ENCODE assay signal across 1 cellular context in the genomic region with DNA sequence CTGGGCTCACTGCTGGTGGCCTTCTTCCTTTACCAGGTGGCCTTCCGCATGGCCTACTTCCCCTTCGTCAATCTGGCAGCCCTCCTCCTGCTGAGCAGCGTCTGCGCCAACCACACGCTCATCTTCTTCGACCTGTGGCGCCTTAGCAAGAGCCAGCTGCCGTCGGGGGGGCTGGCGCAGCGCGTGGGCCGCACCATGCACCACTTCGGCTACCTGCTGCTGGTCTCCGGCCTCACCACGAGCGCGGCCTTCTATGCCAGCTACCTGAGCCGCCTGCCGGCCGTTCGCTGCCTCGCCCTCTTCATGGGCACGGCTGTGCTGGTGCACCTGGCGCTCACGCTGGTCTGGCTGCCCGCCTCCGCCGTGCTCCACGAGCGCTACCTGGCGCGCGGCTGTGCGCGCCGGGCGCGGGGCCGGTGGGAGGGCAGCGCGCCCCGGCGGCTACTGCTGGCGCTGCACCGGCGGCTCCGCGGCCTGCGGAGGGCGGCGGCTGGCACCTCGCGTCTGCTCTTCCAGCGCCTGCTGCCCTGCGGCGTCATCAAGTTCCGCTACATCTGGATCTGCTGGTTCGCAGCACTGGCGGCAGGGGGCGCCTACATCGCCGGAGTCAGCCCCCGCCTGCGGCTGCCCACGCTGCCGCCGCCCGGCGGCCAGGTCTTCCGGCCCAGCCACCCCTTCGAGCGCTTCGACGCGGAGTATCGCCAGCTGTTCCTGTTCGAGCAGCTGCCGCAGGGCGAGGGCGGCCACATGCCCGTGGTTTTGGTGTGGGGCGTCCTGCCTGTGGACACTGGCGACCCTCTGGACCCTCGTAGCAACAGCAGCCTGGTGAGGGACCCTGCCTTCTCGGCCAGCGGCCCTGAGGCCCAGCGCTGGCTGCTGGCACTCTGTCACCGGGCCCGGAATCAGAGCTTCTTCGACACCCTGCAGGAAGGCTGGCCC.
TF ChIP-seq lines count a peak whose summit lies in the region.

No MANE protein-coding gene starts in this region.

TF ChIP-seq in WTC11, 78 proteins besides CTCF, POLR2A, EP300 and RAD21 (continued from another document and continues in another):
- TF ChIP-seq OVOL2 (CRISPR knock-in tag; IDR thresholded peaks at IDR 0.05; ENCODE audit: borderline replicate concordance) (no peak), RELA (CRISPR knock-in tag; IDR thresholded peaks at IDR 0.05; ENCODE audit: borderline replicate concordance) (peak; percentile 98), IRF2 (CRISPR knock-in tag; IDR thresholded peaks at IDR 0.05; ENCODE audit: borderline replicate concordance, low read depth) (peak; percentile 95), NFYB (CRISPR knock-in tag; conservative IDR thresholded peaks at IDR 0.05; ENCODE audit: low read depth) (peak; percentile 62), HMGA2 (CRISPR knock-in tag; IDR thresholded peaks at IDR 0.05) (no peak), FOXK1 (CRISPR knock-in tag; IDR thresholded peaks at IDR 0.05) (peak; percentile 95), MXD4 (CRISPR knock-in tag; IDR thresholded peaks at IDR 0.05; ENCODE audit: borderline replicate concordance) (no peak), ZNF671 (CRISPR knock-in tag; IDR thresholded peaks at IDR 0.05) (no peak), JAZF1 (CRISPR knock-in tag; IDR thresholded peaks at IDR 0.05) (no peak), USF2 (CRISPR knock-in tag; IDR thresholded peaks at IDR 0.05) (0 out of 2 replicates have a peak, but pooled peaks have one; percentile 15), GRHL2 (CRISPR knock-in tag; IDR thresholded peaks at IDR 0.05; ENCODE audit: insufficient replicate concordance, severe bottlenecking) (no peak), FOXP4 (CRISPR knock-in tag; IDR thresholded peaks at IDR 0.05) (peak; percentile 99), NR1H2 (CRISPR knock-in tag; IDR thresholded peaks at IDR 0.05) (peak; percentile 93), ZNF138 (CRISPR knock-in tag; conservative IDR thresholded peaks at IDR 0.05) (peak; percentile 98), ZBTB21 (CRISPR knock-in tag; IDR thresholded peaks at IDR 0.05; ENCODE audit: borderline replicate concordance) (peak; percentile 97), ZSCAN18 (CRISPR knock-in tag; IDR thresholded peaks at IDR 0.05) (no peak), ZNF263 (CRISPR knock-in tag; IDR thresholded peaks at IDR 0.05; ENCODE audit: low read depth) (peak; percentile 79; the same call in 1 of the 2 replicates), FOXP1 (CRISPR knock-in tag; IDR thresholded peaks at IDR 0.05; ENCODE audit: borderline replicate concordance) (peak; percentile 100), KAT7 (CRISPR knock-in tag; IDR thresholded peaks at IDR 0.05; ENCODE audit: borderline replicate concordance) (peak; percentile 79; the same call in 1 of the 2 replicates), ZNF317 (CRISPR knock-in tag; IDR thresholded peaks at IDR 0.05; ENCODE audit: borderline replicate concordance, low read depth) (peak; percentile 86; the same call in 1 of the 2 replicates), EMX1 (CRISPR knock-in tag; IDR thresholded peaks at IDR 0.05) (no peak)
- TF ChIP-seq, protein P1, sequence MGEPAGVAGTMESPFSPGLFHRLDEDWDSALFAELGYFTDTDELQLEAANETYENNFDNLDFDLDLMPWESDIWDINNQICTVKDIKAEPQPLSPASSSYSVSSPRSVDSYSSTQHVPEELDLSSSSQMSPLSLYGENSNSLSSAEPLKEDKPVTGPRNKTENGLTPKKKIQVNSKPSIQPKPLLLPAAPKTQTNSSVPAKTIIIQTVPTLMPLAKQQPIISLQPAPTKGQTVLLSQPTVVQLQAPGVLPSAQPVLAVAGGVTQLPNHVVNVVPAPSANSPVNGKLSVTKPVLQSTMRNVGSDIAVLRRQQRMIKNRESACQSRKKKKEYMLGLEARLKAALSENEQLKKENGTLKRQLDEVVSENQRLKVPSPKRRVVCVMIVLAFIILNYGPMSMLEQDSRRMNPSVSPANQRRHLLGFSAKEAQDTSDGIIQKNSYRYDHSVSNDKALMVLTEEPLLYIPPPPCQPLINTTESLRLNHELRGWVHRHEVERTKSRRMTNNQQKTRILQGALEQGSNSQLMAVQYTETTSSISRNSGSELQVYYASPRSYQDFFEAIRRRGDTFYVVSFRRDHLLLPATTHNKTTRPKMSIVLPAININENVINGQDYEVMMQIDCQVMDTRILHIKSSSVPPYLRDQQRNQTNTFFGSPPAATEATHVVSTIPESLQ (CRISPR knock-in tag; IDR thresholded peaks at IDR 0.05): 0 out of 2 replicates have a peak, but pooled peaks have one; percentile 53
- TF ChIP-seq, protein P2, sequence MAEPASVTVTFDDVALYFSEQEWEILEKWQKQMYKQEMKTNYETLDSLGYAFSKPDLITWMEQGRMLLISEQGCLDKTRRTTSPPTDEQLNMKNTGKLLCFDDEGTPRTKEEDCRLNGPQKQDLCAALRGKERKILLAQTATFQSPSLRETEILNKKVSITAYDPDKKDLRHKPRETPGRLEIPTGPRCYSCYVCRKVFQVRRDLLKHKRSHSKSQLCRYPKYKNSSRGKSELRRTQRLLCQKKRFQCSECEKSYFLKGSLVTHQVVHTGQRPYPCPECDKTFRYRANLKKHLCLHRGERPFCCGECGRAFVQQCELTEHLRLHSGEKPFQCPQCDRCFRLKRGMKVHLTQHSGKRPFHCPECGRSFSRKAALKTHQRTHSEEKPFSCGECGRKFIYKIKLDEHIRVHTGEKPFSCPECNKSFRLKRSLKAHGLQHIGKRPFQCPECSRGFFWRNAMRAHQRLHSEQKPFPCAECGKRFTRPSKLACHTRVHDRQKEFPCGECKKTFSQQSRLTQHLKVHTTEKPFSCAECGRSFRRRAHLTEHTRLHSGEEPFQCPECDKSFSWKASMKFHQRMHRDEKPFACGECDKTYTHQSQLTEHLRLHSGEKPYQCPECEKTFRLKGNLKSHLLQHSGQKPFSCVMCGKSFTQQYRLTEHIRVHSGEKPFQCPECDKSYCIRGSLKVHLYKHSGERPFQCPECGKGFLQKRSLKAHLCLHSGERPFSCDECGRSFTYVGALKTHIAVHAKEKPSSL (CRISPR knock-in tag; conservative IDR thresholded peaks at IDR 0.05): no peak
- TF ChIP-seq, protein P3, sequence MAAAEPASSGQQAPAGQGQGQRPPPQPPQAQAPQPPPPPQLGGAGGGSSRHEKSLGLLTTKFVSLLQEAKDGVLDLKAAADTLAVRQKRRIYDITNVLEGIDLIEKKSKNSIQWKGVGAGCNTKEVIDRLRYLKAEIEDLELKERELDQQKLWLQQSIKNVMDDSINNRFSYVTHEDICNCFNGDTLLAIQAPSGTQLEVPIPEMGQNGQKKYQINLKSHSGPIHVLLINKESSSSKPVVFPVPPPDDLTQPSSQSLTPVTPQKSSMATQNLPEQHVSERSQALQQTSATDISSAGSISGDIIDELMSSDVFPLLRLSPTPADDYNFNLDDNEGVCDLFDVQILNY (CRISPR knock-in tag; IDR thresholded peaks at IDR 0.05): peak; percentile 96
- TF ChIP-seq, protein P4, sequence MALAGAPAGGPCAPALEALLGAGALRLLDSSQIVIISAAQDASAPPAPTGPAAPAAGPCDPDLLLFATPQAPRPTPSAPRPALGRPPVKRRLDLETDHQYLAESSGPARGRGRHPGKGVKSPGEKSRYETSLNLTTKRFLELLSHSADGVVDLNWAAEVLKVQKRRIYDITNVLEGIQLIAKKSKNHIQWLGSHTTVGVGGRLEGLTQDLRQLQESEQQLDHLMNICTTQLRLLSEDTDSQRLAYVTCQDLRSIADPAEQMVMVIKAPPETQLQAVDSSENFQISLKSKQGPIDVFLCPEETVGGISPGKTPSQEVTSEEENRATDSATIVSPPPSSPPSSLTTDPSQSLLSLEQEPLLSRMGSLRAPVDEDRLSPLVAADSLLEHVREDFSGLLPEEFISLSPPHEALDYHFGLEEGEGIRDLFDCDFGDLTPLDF (CRISPR knock-in tag; IDR thresholded peaks at IDR 0.05): peak; percentile 98
- TF ChIP-seq, protein P5, sequence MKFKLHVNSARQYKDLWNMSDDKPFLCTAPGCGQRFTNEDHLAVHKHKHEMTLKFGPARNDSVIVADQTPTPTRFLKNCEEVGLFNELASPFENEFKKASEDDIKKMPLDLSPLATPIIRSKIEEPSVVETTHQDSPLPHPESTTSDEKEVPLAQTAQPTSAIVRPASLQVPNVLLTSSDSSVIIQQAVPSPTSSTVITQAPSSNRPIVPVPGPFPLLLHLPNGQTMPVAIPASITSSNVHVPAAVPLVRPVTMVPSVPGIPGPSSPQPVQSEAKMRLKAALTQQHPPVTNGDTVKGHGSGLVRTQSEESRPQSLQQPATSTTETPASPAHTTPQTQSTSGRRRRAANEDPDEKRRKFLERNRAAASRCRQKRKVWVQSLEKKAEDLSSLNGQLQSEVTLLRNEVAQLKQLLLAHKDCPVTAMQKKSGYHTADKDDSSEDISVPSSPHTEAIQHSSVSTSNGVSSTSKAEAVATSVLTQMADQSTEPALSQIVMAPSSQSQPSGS (CRISPR knock-in tag; IDR thresholded peaks at IDR 0.05; ENCODE audit: borderline replicate concordance, low read depth): peak; percentile 95
- TF ChIP-seq, protein P6, sequence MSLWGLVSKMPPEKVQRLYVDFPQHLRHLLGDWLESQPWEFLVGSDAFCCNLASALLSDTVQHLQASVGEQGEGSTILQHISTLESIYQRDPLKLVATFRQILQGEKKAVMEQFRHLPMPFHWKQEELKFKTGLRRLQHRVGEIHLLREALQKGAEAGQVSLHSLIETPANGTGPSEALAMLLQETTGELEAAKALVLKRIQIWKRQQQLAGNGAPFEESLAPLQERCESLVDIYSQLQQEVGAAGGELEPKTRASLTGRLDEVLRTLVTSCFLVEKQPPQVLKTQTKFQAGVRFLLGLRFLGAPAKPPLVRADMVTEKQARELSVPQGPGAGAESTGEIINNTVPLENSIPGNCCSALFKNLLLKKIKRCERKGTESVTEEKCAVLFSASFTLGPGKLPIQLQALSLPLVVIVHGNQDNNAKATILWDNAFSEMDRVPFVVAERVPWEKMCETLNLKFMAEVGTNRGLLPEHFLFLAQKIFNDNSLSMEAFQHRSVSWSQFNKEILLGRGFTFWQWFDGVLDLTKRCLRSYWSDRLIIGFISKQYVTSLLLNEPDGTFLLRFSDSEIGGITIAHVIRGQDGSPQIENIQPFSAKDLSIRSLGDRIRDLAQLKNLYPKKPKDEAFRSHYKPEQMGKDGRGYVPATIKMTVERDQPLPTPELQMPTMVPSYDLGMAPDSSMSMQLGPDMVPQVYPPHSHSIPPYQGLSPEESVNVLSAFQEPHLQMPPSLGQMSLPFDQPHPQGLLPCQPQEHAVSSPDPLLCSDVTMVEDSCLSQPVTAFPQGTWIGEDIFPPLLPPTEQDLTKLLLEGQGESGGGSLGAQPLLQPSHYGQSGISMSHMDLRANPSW (CRISPR knock-in tag; conservative IDR thresholded peaks at IDR 0.05; ENCODE audit: low read depth): peak; percentile 92; the same call in 1 of the 2 replicates
- TF ChIP-seq, protein P7, sequence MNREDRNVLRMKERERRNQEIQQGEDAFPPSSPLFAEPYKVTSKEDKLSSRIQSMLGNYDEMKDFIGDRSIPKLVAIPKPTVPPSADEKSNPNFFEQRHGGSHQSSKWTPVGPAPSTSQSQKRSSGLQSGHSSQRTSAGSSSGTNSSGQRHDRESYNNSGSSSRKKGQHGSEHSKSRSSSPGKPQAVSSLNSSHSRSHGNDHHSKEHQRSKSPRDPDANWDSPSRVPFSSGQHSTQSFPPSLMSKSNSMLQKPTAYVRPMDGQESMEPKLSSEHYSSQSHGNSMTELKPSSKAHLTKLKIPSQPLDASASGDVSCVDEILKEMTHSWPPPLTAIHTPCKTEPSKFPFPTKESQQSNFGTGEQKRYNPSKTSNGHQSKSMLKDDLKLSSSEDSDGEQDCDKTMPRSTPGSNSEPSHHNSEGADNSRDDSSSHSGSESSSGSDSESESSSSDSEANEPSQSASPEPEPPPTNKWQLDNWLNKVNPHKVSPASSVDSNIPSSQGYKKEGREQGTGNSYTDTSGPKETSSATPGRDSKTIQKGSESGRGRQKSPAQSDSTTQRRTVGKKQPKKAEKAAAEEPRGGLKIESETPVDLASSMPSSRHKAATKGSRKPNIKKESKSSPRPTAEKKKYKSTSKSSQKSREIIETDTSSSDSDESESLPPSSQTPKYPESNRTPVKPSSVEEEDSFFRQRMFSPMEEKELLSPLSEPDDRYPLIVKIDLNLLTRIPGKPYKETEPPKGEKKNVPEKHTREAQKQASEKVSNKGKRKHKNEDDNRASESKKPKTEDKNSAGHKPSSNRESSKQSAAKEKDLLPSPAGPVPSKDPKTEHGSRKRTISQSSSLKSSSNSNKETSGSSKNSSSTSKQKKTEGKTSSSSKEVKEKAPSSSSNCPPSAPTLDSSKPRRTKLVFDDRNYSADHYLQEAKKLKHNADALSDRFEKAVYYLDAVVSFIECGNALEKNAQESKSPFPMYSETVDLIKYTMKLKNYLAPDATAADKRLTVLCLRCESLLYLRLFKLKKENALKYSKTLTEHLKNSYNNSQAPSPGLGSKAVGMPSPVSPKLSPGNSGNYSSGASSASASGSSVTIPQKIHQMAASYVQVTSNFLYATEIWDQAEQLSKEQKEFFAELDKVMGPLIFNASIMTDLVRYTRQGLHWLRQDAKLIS (CRISPR knock-in tag; IDR thresholded peaks at IDR 0.05; ENCODE audit: borderline replicate concordance): peak; percentile 98
